14 cellular contexts compared by ENCODE assay signal in genomic region chr3:81776643-81777042, GRCh38.
"Had no signal": no experiment of that assay in that cellular context is flagged by ENCODE, and none has a peak within 500 bp of the region (broad histone marks: within the 10 kb centered on the region; RNA-seq: fewer than 3 reads in every experiment).

No MANE protein-coding gene starts in this region.

- H3K4me3 Mint-ChIP-seq: brain; central memory CD8-positive, alpha-beta T cell; dendritic cell treated with granulocyte-macrophage colony-stimulating factor and Interleukin-4, amounts not matched to agents 40 ng/mL and 50 ng/mL, for 4 days; effector memory CD8-positive, alpha-beta T cell had no signal

- H3K27me3 Mint-ChIP-seq: dendritic cell treated with granulocyte-macrophage colony-stimulating factor and Interleukin-4, amounts not matched to agents 40 ng/mL and 50 ng/mL, for 4 days had no signal

- H3K27me3 ChIP-seq: neutrophil, right atrium auricular region had no signal

- DNase-seq: activated effector memory CD4-positive, alpha-beta T cell treated with Interleukin-2 at 50 U/mL for 16 hours; amygdala; effector memory CD8-positive, alpha-beta T cell; hypothalamus; kidney glomerular epithelial cell; midbrain; small intestine had no signal

- H3K4me1 Mint-ChIP-seq: brain; central memory CD8-positive, alpha-beta T cell had no signal

- H3K36me3 Mint-ChIP-seq: activated naive CD4-positive, alpha-beta T cell treated with anti-CD3 and anti-CD28 coated beads, Interleukin-2, amount 50 U/mL, for 72 hours; brain had no signal

- H3K9me3 ChIP-seq: neutrophil, right atrium auricular region had no signal

- ATAC-seq: activated CD4-positive, CD25-positive, alpha-beta regulatory T cell treated with anti-CD3 and anti-CD28 coated beads, Interleukin-2, amount 50 U/mL, for 24 hours; activated naive CD4-positive, alpha-beta T cell treated with anti-CD3 and anti-CD28 coated beads, Interleukin-2, amount 50 U/mL, for 72 hours; effector memory CD8-positive, alpha-beta T cell had no signal

- H3K9me3 Mint-ChIP-seq: central memory CD8-positive, alpha-beta T cell; effector memory CD8-positive, alpha-beta T cell had no signal

- H3K27ac Mint-ChIP-seq: activated naive CD4-positive, alpha-beta T cell treated with anti-CD3 and anti-CD28 coated beads, Interleukin-2, amount 50 U/mL, for 72 hours; dendritic cell treated with granulocyte-macrophage colony-stimulating factor and Interleukin-4, amounts not matched to agents 40 ng/mL and 50 ng/mL, for 4 days; effector memory CD8-positive, alpha-beta T cell had no signal

- H3K27ac ChIP-seq: neutrophil, right atrium auricular region had no signal
